Comparison of ENCODE assay signal across 8 cellular contexts in genomic region chr5:108749130-108749861, GRCh38. TPM values are rescaled to one million over a fixed set of nuclear protein-coding genes. Genes with fewer than 3 reads are reported as not detected.
A peak's percentile ranks its signal among the peaks of the same experiment; 100 is the strongest.
DNase-seq lines count a peak whose midpoint lies in the region; ATAC-seq and TF ChIP-seq lines count a peak whose summit lies in the region.

No MANE protein-coding gene starts in this region.

- peaks cover 27% of the 10 kb centered on the region for H3K4me1 Mint-ChIP-seq in stimulated activated memory B cell treated with anti-CD40 and anti-IgM and Interleukin-4, amounts not matched to agents 10 μg/mL and 1 μg/mL and 100 μg/mL, for 72 hours

- peak overlapping the region; percentile 85 for H3K27ac Mint-ChIP-seq in stimulated activated memory B cell treated with anti-CD40 and anti-IgM and Interleukin-4, amounts not matched to agents 10 μg/mL and 1 μg/mL and 100 μg/mL, for 72 hours

- no peaks in the 10 kb centered on the region for H3K27me3 ChIP-seq in SJCRH30
- H3K27me3 ChIP-seq in liver (ENCODE audit: control insufficient read depth in 4 of 4, insufficient read depth in 4 of 4, low read length in 3 of 4): no peaks in the 10 kb centered on the region

- ATAC-seq in GM19372 (IDR thresholded peaks at IDR 0.05; ENCODE audit: low read depth, unreplicated experiment) (peak; percentile 25), HG03342 (IDR thresholded peaks at IDR 0.05; ENCODE audit: unreplicated experiment) (peak; percentile 27)
- peak; percentile 52 for ATAC-seq in stimulated activated memory B cell treated with anti-CD40 and anti-IgM and Interleukin-4, amounts not matched to agents 10 μg/mL and 1 μg/mL and 100 μg/mL, for 72 hours

- H3K36me3 Mint-ChIP-seq in stimulated activated memory B cell treated with anti-CD40 and anti-IgM and Interleukin-4, amounts not matched to agents 10 μg/mL and 1 μg/mL and 100 μg/mL, for 72 hours: no peaks in the 10 kb centered on the region

- peak; percentile 26 for TF ChIP-seq CTCF in choroid plexus epithelial cell (conservative IDR thresholded peaks at IDR 0.05; ENCODE audit: low read depth, low read length)
- TF ChIP-seq CTCF in liver (IDR thresholded peaks at IDR 0.05; ENCODE audit: low read depth, low read length, missing input control): no peak

- H3K36me3 ChIP-seq in SJCRH30 (no peaks in the 10 kb centered on the region), liver (ENCODE audit: control insufficient read depth in 4 of 4, insufficient read depth in 3 of 4, low read depth in 1 of 4, low read length in 3 of 4) (no peaks in the 10 kb centered on the region)

- 2% methylated on average over 40 of the region's 40 CpGs for WGBS in liver

- H3K4me3 Mint-ChIP-seq in stimulated activated memory B cell treated with anti-CD40 and anti-IgM and Interleukin-4, amounts not matched to agents 10 μg/mL and 1 μg/mL and 100 μg/mL, for 72 hours: peak overlapping the region; percentile 94

- TF ChIP-seq RAD21 in liver (IDR thresholded peaks at IDR 0.05): no peak

- peak overlapping the region; percentile 90 for H3K27ac ChIP-seq in SJCRH30
- H3K27ac ChIP-seq in liver (ENCODE audit: low read depth in 1 of 2, low read length in 2 of 2): peak overlapping the region; percentile 68 to 77

- H3K9me3 ChIP-seq in SJCRH30 (replicated peaks) (no peaks in the 10 kb centered on the region), liver (ENCODE audit: control insufficient read depth in 4 of 4, low read length in 3 of 4) (no peaks in the 10 kb centered on the region)

- no peaks in the 10 kb centered on the region for H3K9me3 Mint-ChIP-seq in stimulated activated memory B cell treated with anti-CD40 and anti-IgM and Interleukin-4, amounts not matched to agents 10 μg/mL and 1 μg/mL and 100 μg/mL, for 72 hours

- peak overlapping the region in 1 of 2 donors; percentile 51 for H3K9ac ChIP-seq in liver (ENCODE audit: low read depth in 1 of 2, low read length in 2 of 2)

- H3K27me3 Mint-ChIP-seq in stimulated activated memory B cell treated with anti-CD40 and anti-IgM and Interleukin-4, amounts not matched to agents 10 μg/mL and 1 μg/mL and 100 μg/mL, for 72 hours: no peaks in the 10 kb centered on the region

- H3K4me3 ChIP-seq in SJCRH30 (peak overlapping the region; percentile 75), choroid plexus epithelial cell (ENCODE audit: low read depth, low read length) (peak overlapping the region; percentile 86), liver (ENCODE audit: low read depth in 1 of 3, low read length in 3 of 3) (peak overlapping the region; percentile 77 to 98 (median 78))

- DNase-seq in D341Med (ENCODE audit: low spot score) (peak; percentile 81), SJCRH30 (peak in 1 of 2 experiments; percentile 55), choroid plexus epithelial cell (ENCODE audit: low read depth) (peak; percentile 24), CD1c-positive myeloid dendritic cell (ENCODE audit: extremely low spot score) (no peak)

- H3K4me1 ChIP-seq in SJCRH30 (no peaks in the 10 kb centered on the region), liver (ENCODE audit: control insufficient read depth in 4 of 4, insufficient read depth in 4 of 4, low read length in 3 of 4) (peaks cover 0 to 7% (median 3%) of the 10 kb centered on the region in 4 donors)

TF ChIP-seq in liver, 16 proteins besides CTCF, POLR2A, EP300 and RAD21:
- TF ChIP-seq HNF4A (conservative IDR thresholded peaks at IDR 0.05) (no peak), JUND (IDR thresholded peaks at IDR 0.05) (no peak), HNF4G (IDR thresholded peaks at IDR 0.05) (no peak), EGR1 (IDR thresholded peaks at IDR 0.05; ENCODE audit: low read depth in 2 of 2) (no peak), FOXA2 (IDR thresholded peaks at IDR 0.05) (no peak), ZBTB33 (IDR thresholded peaks at IDR 0.05) (no peak), FOXA1 (IDR thresholded peaks at IDR 0.05) (no peak), REST (IDR thresholded peaks at IDR 0.05) (no peak), NR2F2 (IDR thresholded peaks at IDR 0.05) (no peak), RXRA (IDR thresholded peaks at IDR 0.05) (no peak), SP1 (IDR thresholded peaks at IDR 0.05) (no peak), MAX (IDR thresholded peaks at IDR 0.05) (no peak), GABPA (IDR thresholded peaks at IDR 0.05 in 1 of 2, conservative IDR thresholded peaks at IDR 0.05 in 1 of 2) (no peak), YY1 (IDR thresholded peaks at IDR 0.05) (no peak), ATF3 (IDR thresholded peaks at IDR 0.05) (no peak), TAF1 (conservative IDR thresholded peaks at IDR 0.05) (no peak)

RNA-seq across cellular contexts. Expression of gene FER, which starts 1.6 kb away (rescaled TPM):
- total RNA-seq in SJCRH30 (2014; rRNA removed; shearing (Covaris generic)): 15.9 and 17.6 TPM in 2 replicates
- total RNA-seq in liver: 1 to 10 TPM; 4.8 to 9.8 TPM
- polyA plus RNA-seq in liver: 1 to 10 TPM in 1 of 2 donors, under 1 TPM in 1; 0.83 to 6.9 TPM
